In the genomic region with DNA sequence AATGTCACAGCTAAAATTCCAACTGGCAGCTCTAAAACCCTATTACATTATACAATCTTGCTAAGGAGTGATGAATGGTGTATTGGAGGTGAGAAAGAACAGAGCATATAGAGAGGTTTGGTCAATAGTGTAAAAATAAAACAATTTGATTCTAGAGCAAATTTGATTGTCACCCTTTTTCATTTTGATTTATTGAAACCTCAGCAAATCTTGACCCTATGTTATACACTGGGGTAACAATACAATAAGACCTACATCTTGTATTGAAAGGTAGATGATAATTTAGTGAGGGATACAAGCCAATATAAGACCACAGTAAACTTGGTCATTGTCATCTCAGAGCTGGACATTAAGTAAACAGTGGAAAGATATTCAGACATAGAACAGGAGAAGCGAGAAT, we compare ENCODE assay signal across 33 cellular contexts.
"Had no signal": no experiment of that assay in that cellular context is flagged by ENCODE, and none has a peak within 500 bp of the region (broad histone marks: within the 10 kb centered on the region; RNA-seq: fewer than 3 reads in every experiment).

No MANE protein-coding gene starts in this region.

- H3K27ac ChIP-seq: ascending aorta, body of pancreas, brain microvascular endothelial cell, breast epithelium, WERI-Rb-1 had no signal

- H3K36me3 ChIP-seq: ascending aorta, brain microvascular endothelial cell, breast epithelium, WERI-Rb-1 had no signal

- ATAC-seq: activated CD4-positive, alpha-beta T cell treated with anti-CD3 and anti-CD28 coated beads for 36 hours; activated CD4-positive, CD25-positive, alpha-beta regulatory T cell treated with anti-CD3 and anti-CD28 coated beads, Interleukin-2, amount 50 U/mL, for 24 hours; activated CD8-positive, alpha-beta memory T cell treated with anti-CD3 and anti-CD28 coated beads, Interleukin-2, amount 10 ng/mL, durations not matched to agents 7 days and 5 days; activated CD8-positive, alpha-beta T cell treated with anti-CD3 and anti-CD28 coated beads, Interleukin-2, amount 10 ng/mL, durations not matched to agents 7 days and 5 days; activated naive CD8-positive, alpha-beta T cell treated with anti-CD3 and anti-CD28 coated beads, Interleukin-2, amount 50 U/mL, for 24 hours; body of pancreas; WTC11 had no signal

- DNase-seq: activated CD4-positive, alpha-beta memory T cell treated with anti-CD3 and anti-CD28 coated beads, Interleukin-2, amount 10 ng/mL, durations not matched to agents 7 days and 5 days; activated CD4-positive, alpha-beta T cell treated with anti-CD3 and anti-CD28 coated beads for 1 hour; activated CD4-positive, alpha-beta T cell treated with anti-CD3 and anti-CD28 coated beads for 36 hours; activated CD4-positive, alpha-beta T cell treated with anti-CD3 and anti-CD28 coated beads for 48 hours; activated CD4-positive, alpha-beta T cell treated with anti-CD3 and anti-CD28 coated beads, Interleukin-2, amount 10 ng/mL, durations not matched to agents 7 days and 5 days; activated CD4-positive, alpha-beta T cell treated with anti-CD3 and anti-CD28 coated beads, Interleukin-2, amount 50 U/mL, for 48 hours; activated CD4-positive, CD25-positive, alpha-beta regulatory T cell; activated CD8-positive, alpha-beta memory T cell treated with anti-CD3 and anti-CD28 coated beads for 24 hours; activated CD8-positive, alpha-beta memory T cell treated with anti-CD3 and anti-CD28 coated beads, Interleukin-2, amount 10 ng/mL, durations not matched to agents 7 days and 5 days; activated CD8-positive, alpha-beta memory T cell treated with anti-CD3 and anti-CD28 coated beads, Interleukin-2, amount 50 U/mL, for 48 hours; activated CD8-positive, alpha-beta T cell treated with anti-CD3 and anti-CD28 coated beads, Interleukin-2, amount 10 ng/mL, durations not matched to agents 7 days and 5 days; activated effector memory CD4-positive, alpha-beta T cell treated with Interleukin-2 at 50 U/mL for 16 hours; activated gamma-delta T cell; activated naive CD4-positive, alpha-beta T cell treated with anti-CD3 and anti-CD28 coated beads, Interleukin-2, amount 10 ng/mL, durations not matched to agents 7 days and 5 days; activated naive CD4-positive, alpha-beta T cell treated with Interleukin-2 at 50 U/mL for 16 hours; activated naive CD8-positive, alpha-beta T cell treated with anti-CD3 and anti-CD28 coated beads, Interleukin-2, amount 10 ng/mL, durations not matched to agents 7 days and 5 days; activated naive CD8-positive, alpha-beta T cell treated with anti-CD3 and anti-CD28 coated beads, Interleukin-2, amount 50 U/mL, for 24 hours; activated T-cell treated with anti-CD3 and anti-CD28 coated beads, Interleukin-2, amount 50 U/mL, for 24 hours; activated T-cell treated with anti-CD3 and anti-CD28 coated beads, Interleukin-2, amount 50 U/mL, for 48 hours; amygdala; anterior cingulate cortex; body of pancreas; brain microvascular endothelial cell; central memory CD4-positive, alpha-beta T cell; T-helper 1 cell; T-helper 2 cell; T-helper 9 cell; WERI-Rb-1 had no signal

- FAIRE-seq: TTC549 had no signal

- H3K4me1 ChIP-seq: ascending aorta had no signal

- H3K27me3 ChIP-seq: ascending aorta, body of pancreas, brain microvascular endothelial cell, breast epithelium had no signal

- H3K4me3 ChIP-seq: ascending aorta, body of pancreas, breast epithelium had no signal

- H3K9me3 ChIP-seq: ascending aorta, body of pancreas, breast epithelium had no signal
